Comparison of ENCODE assay signal across 1 cellular context in genomic region chr15:65081270-65081669, GRCh38.
TF ChIP-seq lines count a peak whose summit lies in the region.

No MANE protein-coding gene starts in this region.

TF ChIP-seq in GM23338, 12 proteins besides CTCF, POLR2A, EP300 and RAD21 (continued from another document):
- no peak for TF ChIP-seq ZNF462 (CRISPR knock-in tag; IDR thresholded peaks at IDR 0.05)
TF ChIP-seq in GM23338: peak in this region for 0.
